In genomic region chr1:239955431-239955830, GRCh38 we compare ENCODE assay signal across 32 cellular contexts.
"Had no signal": no experiment of that assay in that cellular context is flagged by ENCODE, and none has a peak within 500 bp of the region (broad histone marks: within the 10 kb centered on the region; RNA-seq: fewer than 3 reads in every experiment).

No MANE protein-coding gene starts in this region.

- H3K27me3 ChIP-seq: body of pancreas, brain microvascular endothelial cell, breast epithelium had no signal

- H3K9me3 ChIP-seq: adrenal gland, body of pancreas, breast epithelium had no signal

- DNase-seq: activated B cell treated with CpG ODN at 0.5 μM for 24 hours; activated CD4-positive, alpha-beta memory T cell treated with anti-CD3 and anti-CD28 coated beads for 36 hours; activated CD4-positive, alpha-beta T cell treated with anti-CD3 and anti-CD28 coated beads for 36 hours; activated CD4-positive, alpha-beta T cell treated with anti-CD3 and anti-CD28 coated beads for 48 hours; activated CD4-positive, alpha-beta T cell treated with anti-CD3 and anti-CD28 coated beads, Interleukin-2, amount 50 U/mL, for 1 hour; activated CD4-positive, alpha-beta T cell treated with anti-CD3 and anti-CD28 coated beads, Interleukin-2, amount 50 U/mL, for 4 hours; activated CD4-positive, CD25-positive, alpha-beta regulatory T cell treated with anti-CD3 and anti-CD28 coated beads, Interleukin-2, amount 50 U/mL, for 72 hours; activated CD8-positive, alpha-beta memory T cell treated with anti-CD3 and anti-CD28 coated beads, Interleukin-2, amount 50 U/mL, for 4 hours; activated CD8-positive, alpha-beta T cell treated with anti-CD3 and anti-CD28 coated beads for 36 hours; activated effector memory CD4-positive, alpha-beta T cell treated with anti-CD3 and anti-CD28 coated beads, Interleukin-2, amount 50 U/mL, for 16 hours; activated gamma-delta T cell treated with Interleukin-2 at 50 U/mL for 16 hours; activated naive CD4-positive, alpha-beta T cell; activated naive CD4-positive, alpha-beta T cell treated with anti-CD3 and anti-CD28 coated beads for 36 hours; activated naive CD4-positive, alpha-beta T cell treated with anti-CD3 and anti-CD28 coated beads, Interleukin-2, amount 50 U/mL, for 16 hours; activated naive CD8-positive, alpha-beta T cell treated with anti-CD3 and anti-CD28 coated beads for 36 hours; activated T-cell treated with anti-CD3 and anti-CD28 coated beads for 4 hours; activated T-cell treated with anti-CD3 and anti-CD28 coated beads, Interleukin-2, amount 50 U/mL, for 1 hour; activated T-cell treated with anti-CD3 and anti-CD28 coated beads, Interleukin-2, amount 50 U/mL, for 4 hours; activated T-cell treated with anti-CD3 and anti-CD28 coated beads, Interleukin-2, amount 50 U/mL, for 72 hours; adrenal gland; amniotic stem cell; aorta; body of pancreas; brain microvascular endothelial cell; central memory CD4-positive, alpha-beta T cell; T-helper 1 cell; T-helper 2 cell; T-helper 9 cell had no signal

- H3K4me1 ChIP-seq: adrenal gland, body of pancreas, breast epithelium had no signal

- H3K27ac ChIP-seq: adrenal gland, body of pancreas, brain microvascular endothelial cell, breast epithelium, VCaP had no signal

- ATAC-seq: activated CD4-positive, alpha-beta T cell treated with anti-CD3 and anti-CD28 coated beads for 36 hours; activated CD8-positive, alpha-beta T cell treated with anti-CD3 and anti-CD28 coated beads for 36 hours; activated naive CD4-positive, alpha-beta T cell treated with anti-CD3 and anti-CD28 coated beads, Interleukin-2, amount 50 U/mL, for 72 hours; activated T-cell treated with anti-CD3 and anti-CD28 coated beads, Interleukin-2, amount 50 U/mL, for 4 hours; activated T-cell treated with anti-CD3 and anti-CD28 coated beads, Interleukin-2, amount 50 U/mL, for 72 hours; activated T-helper 17 cell treated with anti-CD3 and anti-CD28 coated beads, Interleukin-2, amount 50 U/mL, for 72 hours; body of pancreas had no signal

- H3K4me3 ChIP-seq: adrenal gland, body of pancreas, breast epithelium had no signal

- H3K36me3 ChIP-seq: adrenal gland, brain microvascular endothelial cell, breast epithelium had no signal
